Comparison of ENCODE assay signal across 8 cellular contexts in genomic region chr1:179882253-179883039, GRCh38. TPM values are rescaled to one million over a fixed set of nuclear protein-coding genes. Genes with fewer than 3 reads are reported as not detected.
DNase-seq lines count a peak whose midpoint lies in the region; ATAC-seq and TF ChIP-seq lines count a peak whose summit lies in the region.

Gene TOR1AIP1, plus strand, starts transcription at chr1:179882285. Its CDS starts 218 bp downstream, at chr1:179882503.

- H3K4me1 ChIP-seq in SK-N-SH (ENCODE audit: control insufficient read depth in 1 of 2, insufficient read depth in 2 of 2, low read depth in 1 of 2, low read length in 1 of 2) (peaks cover 9 to 14% of the 10 kb centered on the region in 2 experiments; a peak in 2 of 4 replicates), suprapubic skin (peaks cover 51% of the 10 kb centered on the region)

- ATAC-seq in HG02588 (IDR thresholded peaks at IDR 0.05; ENCODE audit: unreplicated experiment), result peak; percentile 74

- H3F3A ChIP-seq in SK-N-SH (replicated peaks; ENCODE audit: insufficient read depth), result peaks cover 13% of the 10 kb centered on the region

- H3K27me3 ChIP-seq in SK-N-SH (ENCODE audit: insufficient read depth), result no peaks in the 10 kb centered on the region
- H3K27me3 ChIP-seq in suprapubic skin, result no peaks in the 10 kb centered on the region

- no peaks in the 10 kb centered on the region for H4K20me1 ChIP-seq in SK-N-SH (ENCODE audit: insufficient read depth)

- peak within 1 kb of the TSS; percentile 88 for H3K4me2 ChIP-seq in SK-N-SH

- no peaks in the 10 kb centered on the region for H3K9me2 ChIP-seq in SK-N-SH

- H3K79me2 ChIP-seq in SK-N-SH (ENCODE audit: insufficient read depth), result peaks cover 43% of the 10 kb centered on the region

- peak; percentile 83 for DNase-seq in GM10266 (ENCODE audit: extremely low spot score)
- peak; percentile 99 for DNase-seq in NCI-H1048 (lab: John Stamatoyannopoulos, UW)
- DNase-seq in SK-N-SH, result peak; percentile 96
- peak; percentile 97 for DNase-seq in activated naive CD4-positive, alpha-beta T cell treated with anti-CD3 and anti-CD28 coated beads, Interleukin-2, amount 50 U/mL, for 16 hours
- DNase-seq in germinal center (ENCODE audit: low spot score), result peak; percentile 92
- DNase-seq in nucleus accumbens (lab: John Stamatoyannopoulos, UW), result peak; percentile 82 to 100 (median 97)
- peak; percentile 98 for DNase-seq in suprapubic skin (ENCODE audit: low spot score in 2 of 2)

- POLR2A ChIA-PET in SK-N-SH (lab: Yijun Ruan, JAX), result interaction anchor here (0.6 to 1.2 kb wide), 7 partner anchors 13 to 620 kb away, joined by 3 to 4 read pairs (median 3); partner anchors contain the start of gene ACBD6

- peak within 1 kb of the TSS; percentile 96 for H3K9ac ChIP-seq in SK-N-SH

- no peaks in the 10 kb centered on the region for H3K9me3 ChIP-seq in SK-N-SH
- H3K9me3 ChIP-seq in suprapubic skin, result no peaks in the 10 kb centered on the region

- TF ChIP-seq POLR2A in suprapubic skin (IDR thresholded peaks at IDR 0.05), result peak; percentile 78 to 97

- H3K27ac ChIP-seq in SK-N-SH (ENCODE audit: low read depth in 2 of 2, low read length in 1 of 2), result peak within 1 kb of the TSS; percentile 98 to 99
- peak within 1 kb of the TSS; percentile 100 for H3K27ac ChIP-seq in suprapubic skin

- CTCF ChIA-PET in SK-N-SH (lab: Yijun Ruan, JAX), result interaction anchor here (0.6 to 2.3 kb wide), 10 partner anchors 14 to 296 kb away, joined by 3 to 13 read pairs (median 3); partner anchors contain the start of gene CEP350

- TF ChIP-seq CTCF in GM10266 (IDR thresholded peaks at IDR 0.05; ENCODE audit: control insufficient read depth, insufficient read depth, low read depth, missing control alignments) (peak; percentile 24), SK-N-SH (IDR thresholded peaks at IDR 0.05) (peak; percentile 31), suprapubic skin (IDR thresholded peaks at IDR 0.05) (peak; percentile 59 to 68)

- H2AFZ ChIP-seq in SK-N-SH (ENCODE audit: low read depth), result peak within 1 kb of the TSS; percentile 78

- peak; percentile 31; the same call in 1 of the 2 replicates for TF ChIP-seq RAD21 in SK-N-SH (IDR thresholded peaks at IDR 0.05; ENCODE audit: low read length)

- TF ChIP-seq EP300 in SK-N-SH (IDR thresholded peaks at IDR 0.05; ENCODE audit: borderline replicate concordance in 1 of 2, low read depth in 1 of 2, low read length in 1 of 2) (peak; percentile 38 to 39; a peak in 1 of 4 replicates), suprapubic skin (IDR thresholded peaks at IDR 0.05) (no peak)

- WGBS in SK-N-SH (ENCODE audit: low lambda C conversion rate), result under 1% methylated on average over 28 of the region's 72 CpGs
- WGBS in suprapubic skin, result 0% methylated on average over 17 of the region's 72 CpGs

- peak within 1 kb of the TSS; percentile 79 to 97 for H3K4me3 ChIP-seq in SK-N-SH (ENCODE audit: low read depth in 2 of 2, low read length in 1 of 2)
- peak within 1 kb of the TSS; percentile 86 for H3K4me3 ChIP-seq in suprapubic skin

- H3K36me3 ChIP-seq in SK-N-SH (replicated peaks in 1 of 2; ENCODE audit: control insufficient read depth in 1 of 2, insufficient read depth in 2 of 2, low read length in 1 of 2), result peaks cover 15 to 24% of the 10 kb centered on the region in 2 experiments
- H3K36me3 ChIP-seq in suprapubic skin, result peaks cover 10% of the 10 kb centered on the region

TF ChIP-seq in SK-N-SH, 30 proteins besides CTCF, POLR2A, EP300 and RAD21 (continues in another document):
- no peak for TF ChIP-seq RXRA (IDR thresholded peaks at IDR 0.05; ENCODE audit: borderline replicate concordance, low read depth)
- peak; percentile 92 for TF ChIP-seq CHD2 (IDR thresholded peaks at IDR 0.05; ENCODE audit: low read length, partially characterized antibody)
- TF ChIP-seq USF1 (IDR thresholded peaks at IDR 0.05; ENCODE audit: borderline replicate concordance, low read depth), result peak; percentile 65
- TF ChIP-seq GABPA (IDR thresholded peaks at IDR 0.05; ENCODE audit: low read depth), result peak; percentile 93
- TF ChIP-seq POLR2AphosphoS5 (IDR thresholded peaks at IDR 0.05; ENCODE audit: low read depth, low read length), result peak; percentile 56; the same call in 1 of the 2 replicates
- TF ChIP-seq TAF1 (IDR thresholded peaks at IDR 0.05; ENCODE audit: borderline replicate concordance, low read depth, low read length), result peak; percentile 95
- 0 out of 2 replicates have a peak, but pooled peaks have one; percentile 32 for TF ChIP-seq PBX3 (IDR thresholded peaks at IDR 0.05)
- TF ChIP-seq, protein P1, sequence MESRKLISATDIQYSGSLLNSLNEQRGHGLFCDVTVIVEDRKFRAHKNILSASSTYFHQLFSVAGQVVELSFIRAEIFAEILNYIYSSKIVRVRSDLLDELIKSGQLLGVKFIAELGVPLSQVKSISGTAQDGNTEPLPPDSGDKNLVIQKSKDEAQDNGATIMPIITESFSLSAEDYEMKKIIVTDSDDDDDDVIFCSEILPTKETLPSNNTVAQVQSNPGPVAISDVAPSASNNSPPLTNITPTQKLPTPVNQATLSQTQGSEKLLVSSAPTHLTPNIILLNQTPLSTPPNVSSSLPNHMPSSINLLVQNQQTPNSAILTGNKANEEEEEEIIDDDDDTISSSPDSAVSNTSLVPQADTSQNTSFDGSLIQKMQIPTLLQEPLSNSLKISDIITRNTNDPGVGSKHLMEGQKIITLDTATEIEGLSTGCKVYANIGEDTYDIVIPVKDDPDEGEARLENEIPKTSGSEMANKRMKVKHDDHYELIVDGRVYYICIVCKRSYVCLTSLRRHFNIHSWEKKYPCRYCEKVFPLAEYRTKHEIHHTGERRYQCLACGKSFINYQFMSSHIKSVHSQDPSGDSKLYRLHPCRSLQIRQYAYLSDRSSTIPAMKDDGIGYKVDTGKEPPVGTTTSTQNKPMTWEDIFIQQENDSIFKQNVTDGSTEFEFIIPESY (IDR thresholded peaks at IDR 0.05; ENCODE audit: borderline replicate concordance, low read depth), result peak; percentile 91
- TF ChIP-seq REST (IDR thresholded peaks at IDR 0.05; ENCODE audit: low read depth, low read length), result no peak
- TF ChIP-seq TCF12 (IDR thresholded peaks at IDR 0.05), result peak; percentile 44
- no peak; the same call in none of the 2 replicates for TF ChIP-seq FOXJ3 (CRISPR knock-in tag; IDR thresholded peaks at IDR 0.05)
- TF ChIP-seq MXI1 (IDR thresholded peaks at IDR 0.05; ENCODE audit: low read depth, low read length), result peak; percentile 47
- no peak for TF ChIP-seq EZH2phosphoT487 (IDR thresholded peaks at IDR 0.05; ENCODE audit: borderline replicate concordance, low read depth)
- peak; percentile 51; the same call in 1 of the 2 replicates for TF ChIP-seq MAX (IDR thresholded peaks at IDR 0.05; ENCODE audit: low read depth)
- TF ChIP-seq YY1 (IDR thresholded peaks at IDR 0.05; ENCODE audit: low read depth), result peak; percentile 95
- TF ChIP-seq ELF1 (IDR thresholded peaks at IDR 0.05), result peak; percentile 93

RNA-seq across cellular contexts. Expression of gene TOR1AIP1, which starts in this region (rescaled TPM):
- 11.8 and 15.1 TPM in 2 replicates for polyA plus RNA-seq in SK-N-SH (2012; rRNA removed)
- polyA plus RNA-seq in SK-N-SH (2012; cell fraction: cytosol; rRNA removed), result 19.7 and 20.1 TPM in 2 replicates
- 4.6 and 8.9 TPM in 2 replicates for polyA plus RNA-seq in SK-N-SH (2012; cell fraction: nucleus; rRNA removed)
- 10 to 100 TPM; 37.8 to 56.7 (median 47.9) TPM for total RNA-seq in suprapubic skin

Comparison
In these comparisons a context has a peak if more than half of its experiments do, and no peak if none do; other contexts are left out.
1. Peak in every context shown above with its lines: DNase-seq, ATAC-seq, H3K4me3 ChIP-seq and H3K27ac ChIP-seq.